Comparison of ENCODE assay signal across 9 cellular contexts in genomic region chr6:30033440-30033839, GRCh38. TPM values are rescaled to one million over a fixed set of nuclear protein-coding genes. Genes with fewer than 3 reads are reported as not detected.
"Had no signal": no experiment of that assay in that cellular context is flagged by ENCODE, and none has a peak within 500 bp of the region (broad histone marks: within the 10 kb centered on the region; RNA-seq: fewer than 3 reads in every experiment).

No MANE protein-coding gene starts in this region.

RNA-seq across cellular contexts. Expression of gene RNF39, which starts 42.1 kb away (rescaled TPM):
- total RNA-seq: activated T-helper 2 cell treated with anti-CD3 and anti-CD28 coated beads, Interferon-gamma antibody, Interleukin-2, Interleukin-4, amounts not matched to agents 10 μg/mL and 5 μg/mL and 100 μg/mL, durations not matched to agents 14 hours and 24 hours and 36 hours; dermis blood vessel endothelial cell; epithelial cell of proximal tubule; frontal cortex; mesenteric fat pad; skeletal muscle tissue; temporal lobe had no signal
- polyA plus RNA-seq: heart left ventricle, neural cell had no signal
